ENCODE assay signal across 1 cellular context in genomic region chr1:42456010-42456753, GRCh38.
TF ChIP-seq lines count a peak whose summit lies in the region.

PPCS (plus strand) TSS chr1:42456543; CDS start chr1:42456566, 23 bp downstream.
ZMYND12 (minus strand) TSS chr1:42456022; CDS start chr1:42455997, 25 bp downstream.

TF ChIP-seq in IMR-90, 13 proteins besides CTCF, POLR2A, EP300 and RAD21:
- peak; percentile 78 for TF ChIP-seq BHLHE40 (IDR thresholded peaks at IDR 0.05; ENCODE audit: low read depth, low read length)
- TF ChIP-seq ELK1 (IDR thresholded peaks at IDR 0.05; ENCODE audit: borderline replicate concordance, low read depth, low read length): no peak
- TF ChIP-seq RFX5 (IDR thresholded peaks at IDR 0.05; ENCODE audit: low read depth, low read length): no peak
- TF ChIP-seq CHD1 (IDR thresholded peaks at IDR 0.05; ENCODE audit: low read depth, low read length): no peak
- TF ChIP-seq RCOR1 (IDR thresholded peaks at IDR 0.05; ENCODE audit: insufficient replicate concordance, low read length): no peak
- peak; percentile 69; the same call in 1 of the 2 replicates for TF ChIP-seq MXI1 (IDR thresholded peaks at IDR 0.05; ENCODE audit: borderline replicate concordance, low read depth, low read length)
- no peak for TF ChIP-seq MAZ (IDR thresholded peaks at IDR 0.05; ENCODE audit: borderline replicate concordance, low read depth, low read length)
- TF ChIP-seq FOS (IDR thresholded peaks at IDR 0.05; ENCODE audit: low read depth, low read length): no peak
- peak; percentile 84 for TF ChIP-seq USF2 (IDR thresholded peaks at IDR 0.05; ENCODE audit: low read depth, low read length)
- no peak for TF ChIP-seq CEBPB (IDR thresholded peaks at IDR 0.05; ENCODE audit: low read depth, low read length)
- no peak for TF ChIP-seq NFE2L2 (IDR thresholded peaks at IDR 0.05; ENCODE audit: low read depth, low read length)
- no peak for TF ChIP-seq MAFK (IDR thresholded peaks at IDR 0.05; ENCODE audit: low read depth, low read length)
- no peak for TF ChIP-seq SMC3 (IDR thresholded peaks at IDR 0.05; ENCODE audit: low read depth, low read length)
TF ChIP-seq in IMR-90: peak in this region for 3.
